Comparison of ENCODE assay signal across 13 cellular contexts in genomic region chr16:89697161-89697615, GRCh38. TPM values are rescaled to one million over a fixed set of nuclear protein-coding genes. Genes with fewer than 3 reads are reported as not detected.
DNase-seq lines count a peak whose midpoint lies in the region; ATAC-seq and TF ChIP-seq lines count a peak whose summit lies in the region.
"Had no signal": no experiment of that assay in that cellular context is flagged by ENCODE, and none has a peak within 500 bp of the region (broad histone marks: within the 10 kb centered on the region; RNA-seq: fewer than 3 reads in every experiment).

No MANE protein-coding gene starts in this region.

- intact Hi-C loops in lower lobe of right lung (cut with DNase I): no loop called here

- no peaks in the 10 kb centered on the region for H3K27me3 ChIP-seq in lower lobe of right lung (ENCODE audit: low read depth)
- H3K27me3 ChIP-seq: vagina had no signal

- H3K9me3 ChIP-seq in lower lobe of right lung: no peaks in the 10 kb centered on the region
- H3K9me3 ChIP-seq: vagina had no signal

- peaks cover 17% of the 10 kb centered on the region for H3K4me1 ChIP-seq in lower lobe of right lung

- H3K4me3 ChIP-seq in lower lobe of right lung: no peak overlapping the region
- H3K4me3 ChIP-seq: SK-N-MC, vagina had no signal

- no peak overlapping the region for H3K27ac ChIP-seq in lower lobe of right lung
- H3K27ac ChIP-seq: SK-N-MC, vagina had no signal

- DNase-seq in NCI-H748 (lab: John Stamatoyannopoulos, UW; ENCODE audit: unreplicated experiment): peak; percentile 62
- DNase-seq in NCI-H748 treated with DMSO at 0.1 percent for 48 hours (lab: John Stamatoyannopoulos, UW): no peak
- peak; percentile 82 for DNase-seq in NCI-H524 treated with DMSO at 0.1 percent for 48 hours (lab: John Stamatoyannopoulos, UW)
- DNase-seq in lower lobe of right lung: peak; percentile 50
- DNase-seq in KG1 (lab: John Stamatoyannopoulos, UW): no peak
- no peak for DNase-seq in putamen (ENCODE audit: low spot score)
- DNase-seq: DMS153; midbrain; NCI-H82; stimulated activated CD4-positive, alpha-beta T cell treated with anti-CD3 and anti-CD28 coated beads, Interleukin-2, amount 100 ng/mL, for 48 hours; stimulated activated naive CD4-positive, alpha-beta T cell had no signal

- TF ChIP-seq CTCF in lower lobe of right lung (IDR thresholded peaks at IDR 0.05): no peak

- H3K36me3 ChIP-seq in lower lobe of right lung: peaks cover 55% of the 10 kb centered on the region

- ATAC-seq in lower lobe of right lung: no peak

RNA-seq across cellular contexts. Expression of gene SPATA2L, which starts 4.3 kb away (rescaled TPM):
- 10.3 TPM for total RNA-seq in lower lobe of right lung

RNA-seq across cellular contexts. Expression of gene CDK10, which starts 10.7 kb away (rescaled TPM):
- 79.6 TPM for total RNA-seq in lower lobe of right lung

RNA-seq across cellular contexts. Expression of gene VPS9D1, which starts 23.5 kb away (rescaled TPM):
- 15.6 TPM for total RNA-seq in lower lobe of right lung

RNA-seq across cellular contexts. Expression of gene ZNF276, which starts 24.1 kb away (rescaled TPM):
- total RNA-seq in lower lobe of right lung: 33.2 TPM

RNA-seq across cellular contexts. Expression of gene SPATA33, which starts 39.6 kb away (rescaled TPM):
- 9.7 TPM for total RNA-seq in lower lobe of right lung

Comparison
In these comparisons a context has a peak if more than half of its experiments do, and no peak if none do; other contexts are left out.
1. DNase-seq: peak in NCI-H748 (single experiment), NCI-H524 treated with DMSO at 0.1 percent for 48 hours (single experiment) and lower lobe of right lung (single experiment); none in NCI-H748 treated with DMSO at 0.1 percent for 48 hours (single experiment), KG1 (single experiment) and putamen (single experiment).